In the genomic region with DNA sequence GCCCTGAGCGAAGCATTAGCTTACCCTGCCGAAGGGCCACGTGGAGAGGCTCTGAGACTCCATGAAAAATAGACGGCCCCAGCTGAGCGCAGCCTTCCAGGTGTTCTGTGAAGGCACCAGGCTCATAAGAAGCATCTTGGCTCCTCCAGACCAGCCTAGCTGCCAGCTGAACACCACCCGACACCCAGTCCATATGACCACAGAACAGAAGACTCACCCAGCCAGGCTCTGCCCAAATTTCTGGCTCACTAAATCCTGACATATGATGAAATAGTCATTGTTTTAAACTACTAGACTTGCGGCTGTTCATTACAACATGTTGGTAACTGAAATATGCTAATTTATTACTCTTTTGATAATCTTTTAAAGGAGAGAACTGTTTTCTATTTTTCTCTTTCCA, we compare ENCODE assay signal across 27 cellular contexts.
DNase-seq lines count a peak whose midpoint lies in the region; ATAC-seq, FAIRE-seq and TF ChIP-seq lines count a peak whose summit lies in the region.
"Had no signal": no experiment of that assay in that cellular context is flagged by ENCODE, and none has a peak within 500 bp of the region (broad histone marks: within the 10 kb centered on the region; RNA-seq: fewer than 3 reads in every experiment).

No MANE protein-coding gene starts in this region.

- no peak for TF ChIP-seq CTCF in AG10803 (conservative IDR thresholded peaks at IDR 0.05; ENCODE audit: low read length)
- no peak for TF ChIP-seq CTCF in psoas muscle (IDR thresholded peaks at IDR 0.05)

- intact Hi-C loops in psoas muscle (cut with DNase I) = no loop called here

- H3K9me3 ChIP-seq in MG63 (no peaks in the 10 kb centered on the region), psoas muscle (no peaks in the 10 kb centered on the region), small intestine (ENCODE audit: control insufficient read depth, low read depth) (no peaks in the 10 kb centered on the region)
- H3K9me3 ChIP-seq: BLaER1 had no signal

- 66 to 77% (median 69%) methylated on average over 7 of the region's 7 CpGs for WGBS in psoas muscle, 3 donors
- WGBS in small intestine, 3 donors = 91 to 93% (median 92%) methylated on average over 7 of the region's 7 CpGs

- no peaks in the 10 kb centered on the region for H3K36me3 ChIP-seq in MG63
- H3K36me3 ChIP-seq in psoas muscle (ENCODE audit: insufficient read depth in 1 of 2, low read depth in 1 of 2) = no peaks in the 10 kb centered on the region
- no peaks in the 10 kb centered on the region for H3K36me3 ChIP-seq in small intestine (ENCODE audit: control insufficient read depth in 2 of 2, insufficient read depth in 2 of 2, low read length in 2 of 2)
- H3K36me3 ChIP-seq: BLaER1 had no signal

- H3K27me3 ChIP-seq in MG63 = no peaks in the 10 kb centered on the region
- H3K27me3 ChIP-seq in psoas muscle (ENCODE audit: insufficient read depth in 3 of 3, low read length in 2 of 3) = no peaks in the 10 kb centered on the region
- H3K27me3 ChIP-seq in small intestine (ENCODE audit: control insufficient read depth in 2 of 2, insufficient read depth in 2 of 2, low read length in 2 of 2) = no peaks in the 10 kb centered on the region
- H3K27me3 ChIP-seq: BLaER1 had no signal

- no peak overlapping the region for H3K4me3 ChIP-seq in AG10803 (ENCODE audit: low read length)
- no peak overlapping the region for H3K4me3 ChIP-seq in MG63
- no peak overlapping the region for H3K4me3 ChIP-seq in psoas muscle
- no peak overlapping the region for H3K4me3 ChIP-seq in small intestine (ENCODE audit: low read depth in 1 of 2, low read length in 2 of 2)
- H3K4me3 ChIP-seq: BLaER1, SK-N-MC had no signal

- peak; percentile 30 to 92 (median 50) for ATAC-seq in psoas muscle
- ATAC-seq: HCT116 had no signal

- FAIRE-seq in small intestine (lab: Jason Lieb, UNC) = no peak
- FAIRE-seq: A204.1, GM12891 had no signal

- peak; percentile 51 for DNase-seq in AG10803 (ENCODE audit: low read depth)
- DNase-seq in MG63 = peak; percentile 67
- DNase-seq in fibroblast of gingiva (ENCODE audit: low read depth) = peak; percentile 61
- peak in 1 of 2 donors; percentile 58 for DNase-seq in psoas muscle
- no peak for DNase-seq in activated CD4-positive, CD25-positive, alpha-beta regulatory T cell treated with anti-CD3 and anti-CD28 coated beads, Interleukin-2, amount 50 U/mL, for 72 hours
- DNase-seq in small intestine = no peak
- DNase-seq in SW480 (ENCODE audit: low spot score) = no peak
- DNase-seq: CD4-positive, alpha-beta T cell; COR-L47; DMS79; GOT3; Karpas-422; NCI-H1092; NCI-H1436 treated with DMSO at 0.1 percent for 48 hours; NCI-H1930; NCI-H226; NCI-H524; NCI-H774; NK-92 treated with Interleukin-12 subunit alpha and Interleukin-12 subunit beta, amount 100 ng/mL, for 24 hours; SHP77 treated with DMSO at 0.1 percent for 48 hours; SW 1271 had no signal

- no peak overlapping the region for H3K27ac ChIP-seq in psoas muscle
- H3K27ac ChIP-seq in small intestine (ENCODE audit: low read depth in 1 of 2, low read length in 1 of 2) = no peak overlapping the region
- H3K27ac ChIP-seq: BLaER1, RWPE1, SK-N-MC had no signal

- H3K4me1 ChIP-seq in psoas muscle (no peaks in the 10 kb centered on the region), small intestine (ENCODE audit: control insufficient read depth in 2 of 2, insufficient read depth in 1 of 2, low read depth in 1 of 2, low read length in 1 of 2) (no peaks in the 10 kb centered on the region)
- H3K4me1 ChIP-seq: BLaER1 had no signal

Comparison
In these comparisons a context has a peak if more than half of its experiments do, and no peak if none do; other contexts are left out.
1. DNase-seq: peak in AG10803 (single experiment), MG63 (single experiment) and fibroblast of gingiva (single experiment); none in activated CD4-positive, CD25-positive, alpha-beta regulatory T cell treated with anti-CD3 and anti-CD28 coated beads, Interleukin-2, amount 50 U/mL, for 72 hours (single experiment), small intestine (single experiment) and SW480 (single experiment).